Comparison of ENCODE assay signal across 25 cellular contexts in the genomic region with DNA sequence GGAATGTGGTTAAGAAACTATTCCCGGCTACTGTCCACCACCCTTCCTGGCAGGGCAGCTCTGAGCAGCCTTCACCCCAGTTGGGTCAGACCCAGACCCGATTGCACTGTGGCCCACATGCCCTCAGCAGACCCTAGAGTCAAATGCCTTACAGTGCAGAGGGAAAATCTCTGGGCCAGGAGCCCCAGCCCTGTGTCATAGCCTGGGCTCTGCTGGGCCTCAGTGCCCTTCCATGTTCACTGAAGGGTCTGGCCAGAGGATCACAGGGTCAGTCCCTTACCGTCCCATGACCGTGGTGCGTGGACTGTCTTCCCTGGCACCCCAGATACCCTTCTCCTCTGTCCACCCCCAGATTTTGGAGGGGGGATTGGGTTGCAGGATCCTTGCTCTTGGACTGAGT.
A peak's percentile ranks its signal among the peaks of the same experiment; 100 is the strongest.
DNase-seq lines count a peak whose midpoint lies in the region; ATAC-seq and TF ChIP-seq lines count a peak whose summit lies in the region.
"Had no signal": no experiment of that assay in that cellular context is flagged by ENCODE, and none has a peak within 500 bp of the region (broad histone marks: within the 10 kb centered on the region; RNA-seq: fewer than 3 reads in every experiment).

No MANE protein-coding gene starts in this region.

- H3K4me1 ChIP-seq in neuronal stem cell (ENCODE audit: control insufficient read depth in 2 of 2, insufficient read depth in 1 of 2, low read depth in 1 of 2, low read length in 2 of 2): no peaks in the 10 kb centered on the region
- no peaks in the 10 kb centered on the region for H3K4me1 ChIP-seq in upper lobe of right lung

- no peak overlapping the region for H2BK12ac ChIP-seq in neuronal stem cell (ENCODE audit: low read length)

- H3K14ac ChIP-seq in neuronal stem cell (ENCODE audit: low read length): no peak overlapping the region

- POLR2A ChIA-PET in activated CD4-positive, alpha-beta memory T cell treated with anti-CD3 and anti-CD28 coated beads for 36 hours (lab: Charles Lee): no interaction called here
- POLR2A ChIA-PET in activated CD4-positive, alpha-beta memory T cell treated with anti-CD3 and anti-CD28 coated beads, Interleukin-2, amount 10 ng/mL, durations not matched to agents 7 days and 5 days (lab: Charles Lee): no interaction called here

- peak overlapping the region; percentile 57 for H3K18ac ChIP-seq in neuronal stem cell (ENCODE audit: low read length)

- H3K23ac ChIP-seq in neuronal stem cell (ENCODE audit: low read depth, low read length, poor library complexity): no peak overlapping the region

- no peak overlapping the region for H3K9ac ChIP-seq in neuronal stem cell (ENCODE audit: low read depth, low read length, poor library complexity)

- H3K27me3 ChIP-seq in dorsolateral prefrontal cortex (no peaks in the 10 kb centered on the region), neuronal stem cell (ENCODE audit: control insufficient read depth in 3 of 3, insufficient read depth in 3 of 3, low read depth in 1 of 3, low read length in 3 of 3) (no peaks in the 10 kb centered on the region), upper lobe of right lung (no peaks in the 10 kb centered on the region)

- H3K36me3 ChIP-seq in neuronal stem cell (replicated peaks in 1 of 2; ENCODE audit: control insufficient read depth in 2 of 2, insufficient read depth in 2 of 2, low read length in 2 of 2) (no peaks in the 10 kb centered on the region), upper lobe of right lung (no peaks in the 10 kb centered on the region)

- WGBS in neuronal stem cell (ENCODE audit: extremely low coverage in 2 of 2, insufficient read length in 2 of 2, insufficient replicate concordance in 1 of 2), 2 donors: no CpG with 5 or more reads among the region's 5 CpGs

- no peaks in the 10 kb centered on the region for H3K79me1 ChIP-seq in neuronal stem cell (ENCODE audit: low read depth, low read length)

- H2AFZ ChIP-seq in neuronal stem cell (ENCODE audit: low read length): no peak overlapping the region

- peak overlapping the region; percentile 76 for H4K8ac ChIP-seq in neuronal stem cell (ENCODE audit: low read depth, low read length)

- peaks cover 10% of the 10 kb centered on the region for H3K9me3 Mint-ChIP-seq in activated CD4-positive, alpha-beta memory T cell treated with anti-CD3 and anti-CD28 coated beads for 36 hours
- H3K9me3 Mint-ChIP-seq in activated CD4-positive, alpha-beta memory T cell treated with anti-CD3 and anti-CD28 coated beads, Interleukin-2, amount 10 ng/mL, durations not matched to agents 7 days and 5 days: no peaks in the 10 kb centered on the region

- CTCF ChIA-PET in activated CD4-positive, alpha-beta memory T cell treated with anti-CD3 and anti-CD28 coated beads for 36 hours (lab: Charles Lee): no interaction called here
- CTCF ChIA-PET in activated CD4-positive, alpha-beta memory T cell treated with anti-CD3 and anti-CD28 coated beads, Interleukin-2, amount 10 ng/mL, durations not matched to agents 7 days and 5 days (lab: Charles Lee): no interaction called here

- H2BK120ac ChIP-seq in neuronal stem cell (ENCODE audit: low read depth, low read length): no peak overlapping the region

- H3K27ac ChIP-seq in dorsolateral prefrontal cortex (no peak overlapping the region), neuronal stem cell (replicated peaks; ENCODE audit: low read length) (no peak overlapping the region), upper lobe of right lung (no peak overlapping the region)
- H3K27ac ChIP-seq: 22Rv1 had no signal

- no peak overlapping the region for H3K27ac Mint-ChIP-seq in activated CD4-positive, alpha-beta memory T cell treated with anti-CD3 and anti-CD28 coated beads for 36 hours
- no peak overlapping the region for H3K27ac Mint-ChIP-seq in activated CD4-positive, alpha-beta memory T cell treated with anti-CD3 and anti-CD28 coated beads, Interleukin-2, amount 10 ng/mL, durations not matched to agents 7 days and 5 days
- H3K27ac Mint-ChIP-seq: WTC11 had no signal

- H3K27me3 Mint-ChIP-seq in activated CD4-positive, alpha-beta memory T cell treated with anti-CD3 and anti-CD28 coated beads for 36 hours: no peaks in the 10 kb centered on the region
- H3K27me3 Mint-ChIP-seq in activated CD4-positive, alpha-beta memory T cell treated with anti-CD3 and anti-CD28 coated beads, Interleukin-2, amount 10 ng/mL, durations not matched to agents 7 days and 5 days: no peaks in the 10 kb centered on the region

- H3K36me3 Mint-ChIP-seq in activated CD4-positive, alpha-beta memory T cell treated with anti-CD3 and anti-CD28 coated beads for 36 hours: no peaks in the 10 kb centered on the region
- no peaks in the 10 kb centered on the region for H3K36me3 Mint-ChIP-seq in activated CD4-positive, alpha-beta memory T cell treated with anti-CD3 and anti-CD28 coated beads, Interleukin-2, amount 10 ng/mL, durations not matched to agents 7 days and 5 days (ENCODE audit: low read depth)

- no peak overlapping the region for H2BK5ac ChIP-seq in neuronal stem cell (ENCODE audit: low read length)

- H3K4me2 ChIP-seq in neuronal stem cell (ENCODE audit: insufficient read depth, low read length, poor library complexity, severe bottlenecking): no peak overlapping the region

- H3K4ac ChIP-seq in neuronal stem cell (ENCODE audit: low read length): peak overlapping the region; percentile 66

- H2AK5ac ChIP-seq in neuronal stem cell (ENCODE audit: low read depth, low read length): peak overlapping the region; percentile 74

- no peak overlapping the region for H4K91ac ChIP-seq in neuronal stem cell (ENCODE audit: low read depth, low read length, poor library complexity)

- DNase-seq in activated CD4-positive, alpha-beta memory T cell treated with anti-CD3 and anti-CD28 coated beads for 36 hours: peak; percentile 1
- DNase-seq in activated CD4-positive, alpha-beta memory T cell treated with anti-CD3 and anti-CD28 coated beads, Interleukin-2, amount 10 ng/mL, durations not matched to agents 7 days and 5 days: no peak
- peak in 7 of 10 donors; percentile 2 to 24 (median 9) for DNase-seq in dorsolateral prefrontal cortex
- DNase-seq in neuronal stem cell (ENCODE audit: low spot score): no peak
- DNase-seq in upper lobe of right lung: peak; percentile 51
- DNase-seq in stimulated activated CD4-positive, alpha-beta T cell treated with anti-CD3 and anti-CD28 coated beads, Interleukin-4, amount 100 ng/mL, for 24 hours: no peak
- DNase-seq: activated CD4-positive, alpha-beta T cell treated with anti-CD3 and anti-CD28 coated beads, Interleukin-2, amount 50 U/mL, for 48 hours; activated naive CD4-positive, alpha-beta T cell treated with anti-CD3 and anti-CD28 coated beads, Interleukin-2, amount 50 U/mL, for 16 hours; activated T-cell treated with anti-CD3 and anti-CD28 coated beads, Interleukin-2, amount 50 U/mL, for 48 hours; anterior cingulate cortex; central memory CD4-positive, alpha-beta T cell; foreskin melanocyte; Karpas-422; MV-4-11; NCI-H1694 treated with DMSO at 0.1 percent for 48 hours; NCI-H69; right cardiac atrium; stimulated activated CD4-positive, alpha-beta T cell treated with anti-CD3 and anti-CD28 coated beads, Interleukin-15, amount 100 ng/mL, for 24 hours; T-helper 9 cell had no signal

- H3K9me3 ChIP-seq in neuronal stem cell (replicated peaks in 1 of 2; ENCODE audit: control insufficient read depth in 2 of 2, insufficient read depth in 1 of 2, low read depth in 1 of 2, low read length in 2 of 2) (peaks cover 0 to 6% of the 10 kb centered on the region in 2 donors), upper lobe of right lung (no peaks in the 10 kb centered on the region)

- TF ChIP-seq CTCF in dorsolateral prefrontal cortex (IDR thresholded peaks at IDR 0.05 in 54 of 56, conservative IDR thresholded peaks at IDR 0.05 in 2 of 56; ENCODE audit: low read depth in 1 of 56, partially characterized antibody in 56 of 56) (no peak), upper lobe of right lung (IDR thresholded peaks at IDR 0.05) (no peak)

- H3K4me3 ChIP-seq in dorsolateral prefrontal cortex (no peak overlapping the region), neuronal stem cell (ENCODE audit: low read length in 2 of 2) (no peak overlapping the region), upper lobe of right lung (no peak overlapping the region)
- H3K4me3 ChIP-seq: lung had no signal

- H3K4me3 Mint-ChIP-seq in activated CD4-positive, alpha-beta memory T cell treated with anti-CD3 and anti-CD28 coated beads for 36 hours: no peak overlapping the region
- no peak overlapping the region for H3K4me3 Mint-ChIP-seq in activated CD4-positive, alpha-beta memory T cell treated with anti-CD3 and anti-CD28 coated beads, Interleukin-2, amount 10 ng/mL, durations not matched to agents 7 days and 5 days
- H3K4me3 Mint-ChIP-seq: WTC11 had no signal

- peak overlapping the region; percentile 16 for H2BK15ac ChIP-seq in neuronal stem cell (ENCODE audit: low read length)

- no peak for ATAC-seq in upper lobe of right lung
- ATAC-seq in HG03108 (IDR thresholded peaks at IDR 0.05; ENCODE audit: unreplicated experiment): no peak
- no peak for ATAC-seq in HG03432 (IDR thresholded peaks at IDR 0.05; ENCODE audit: unreplicated experiment)
- ATAC-seq: HCT116, WTC11 had no signal

- intact Hi-C loops in activated CD4-positive, alpha-beta memory T cell treated with anti-CD3 and anti-CD28 coated beads for 36 hours (cut with micrococcal nuclease): no loop called here
- intact Hi-C loops in dorsolateral prefrontal cortex (cut with DNase I): no loop called here
- intact Hi-C loops in upper lobe of right lung (cut with DNase I): no loop called here

- H3K4me1 Mint-ChIP-seq in activated CD4-positive, alpha-beta memory T cell treated with anti-CD3 and anti-CD28 coated beads for 36 hours (ENCODE audit: low read depth): no peaks in the 10 kb centered on the region
- H3K4me1 Mint-ChIP-seq in activated CD4-positive, alpha-beta memory T cell treated with anti-CD3 and anti-CD28 coated beads, Interleukin-2, amount 10 ng/mL, durations not matched to agents 7 days and 5 days: no peaks in the 10 kb centered on the region
- H3K4me1 Mint-ChIP-seq: WTC11 had no signal

Comparison
In these comparisons a context has a peak if more than half of its experiments do, and no peak if none do; other contexts are left out.
1. DNase-seq: peak in activated CD4-positive, alpha-beta memory T cell treated with anti-CD3 and anti-CD28 coated beads for 36 hours (single experiment), dorsolateral prefrontal cortex (7 of 10) and upper lobe of right lung (single experiment); none in activated CD4-positive, alpha-beta memory T cell treated with anti-CD3 and anti-CD28 coated beads, Interleukin-2, amount 10 ng/mL, durations not matched to agents 7 days and 5 days (single experiment), neuronal stem cell (single experiment) and stimulated activated CD4-positive, alpha-beta T cell treated with anti-CD3 and anti-CD28 coated beads, Interleukin-4, amount 100 ng/mL, for 24 hours (single experiment).